In the genomic region with DNA sequence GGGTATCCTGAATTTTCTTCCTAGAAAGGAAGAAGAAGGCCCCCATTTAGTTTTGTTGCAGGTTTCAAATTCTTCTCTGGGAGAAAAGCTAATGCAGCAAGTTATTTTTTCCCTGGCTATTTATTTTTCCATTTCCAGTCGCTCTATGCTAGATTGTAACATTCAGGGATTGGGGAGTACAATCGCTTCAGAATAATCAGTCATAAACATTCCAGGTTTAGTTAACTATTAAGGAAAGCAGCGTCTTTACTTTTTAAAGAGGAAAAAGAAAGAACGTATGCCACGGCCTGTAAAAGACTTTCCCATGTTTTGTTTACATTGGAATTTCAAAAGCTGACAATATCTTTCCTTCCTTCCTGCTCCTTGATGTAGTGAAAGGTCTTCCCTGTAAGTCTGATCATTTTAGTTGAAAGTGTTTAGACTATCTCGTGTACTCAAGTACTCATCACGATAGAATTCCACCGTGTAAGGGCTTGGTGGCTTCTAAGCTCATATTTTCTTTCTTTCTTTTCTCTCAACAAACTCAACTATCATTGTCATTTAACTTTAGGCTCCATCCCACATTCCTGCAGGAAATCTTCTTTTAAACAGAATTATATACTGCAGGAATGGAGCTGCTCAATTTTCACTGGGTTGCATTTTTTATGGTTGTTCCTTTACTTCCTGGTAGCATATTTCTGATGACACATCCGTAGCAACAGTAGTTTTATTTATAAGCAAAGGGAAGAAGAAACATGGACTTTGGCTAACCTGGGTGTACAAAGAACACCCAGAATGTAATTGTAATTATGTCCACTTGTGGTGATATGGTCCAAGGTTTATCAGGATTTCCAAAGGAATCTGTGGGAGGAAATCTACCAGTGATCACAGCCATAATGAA, we compare ENCODE assay signal across 1 cellular context.
A peak's percentile ranks its signal among the peaks of the same experiment; 100 is the strongest.
TF ChIP-seq lines count a peak whose summit lies in the region.

No MANE protein-coding gene starts in this region.

TF ChIP-seq in A549, 52 proteins besides CTCF, POLR2A, EP300 and RAD21 (continued from another document):
- TF ChIP-seq FOXS1 (CRISPR knock-in tag; IDR thresholded peaks at IDR 0.05) = no peak
- no peak for TF ChIP-seq POLR2AphosphoS2 (conservative IDR thresholded peaks at IDR 0.05; ENCODE audit: low read length)
- TF ChIP-seq, protein P1, sequence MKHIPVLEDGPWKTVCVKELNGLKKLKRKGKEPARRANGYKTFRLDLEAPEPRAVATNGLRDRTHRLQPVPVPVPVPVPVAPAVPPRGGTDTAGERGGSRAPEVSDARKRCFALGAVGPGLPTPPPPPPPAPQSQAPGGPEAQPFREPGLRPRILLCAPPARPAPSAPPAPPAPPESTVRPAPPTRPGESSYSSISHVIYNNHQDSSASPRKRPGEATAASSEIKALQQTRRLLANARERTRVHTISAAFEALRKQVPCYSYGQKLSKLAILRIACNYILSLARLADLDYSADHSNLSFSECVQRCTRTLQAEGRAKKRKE (CRISPR knock-in tag; IDR thresholded peaks at IDR 0.05; ENCODE audit: low read depth) = no peak
- TF ChIP-seq HDAC2 (IDR thresholded peaks at IDR 0.05) = no peak
- no peak for TF ChIP-seq HOXB13 (CRISPR knock-in tag; IDR thresholded peaks at IDR 0.05; ENCODE audit: low read depth)
- TF ChIP-seq RNF2 (IDR thresholded peaks at IDR 0.05; ENCODE audit: borderline replicate concordance, low read depth) = no peak
- TF ChIP-seq KDM5A (IDR thresholded peaks at IDR 0.05) = no peak
- no peak for TF ChIP-seq ZSCAN20 (CRISPR knock-in tag; IDR thresholded peaks at IDR 0.05)
- TF ChIP-seq MAFK (IDR thresholded peaks at IDR 0.05; ENCODE audit: partially characterized antibody) = peak; percentile 85
- no peak for TF ChIP-seq KDM1A (IDR thresholded peaks at IDR 0.05; ENCODE audit: low read depth)
- TF ChIP-seq, protein P2, sequence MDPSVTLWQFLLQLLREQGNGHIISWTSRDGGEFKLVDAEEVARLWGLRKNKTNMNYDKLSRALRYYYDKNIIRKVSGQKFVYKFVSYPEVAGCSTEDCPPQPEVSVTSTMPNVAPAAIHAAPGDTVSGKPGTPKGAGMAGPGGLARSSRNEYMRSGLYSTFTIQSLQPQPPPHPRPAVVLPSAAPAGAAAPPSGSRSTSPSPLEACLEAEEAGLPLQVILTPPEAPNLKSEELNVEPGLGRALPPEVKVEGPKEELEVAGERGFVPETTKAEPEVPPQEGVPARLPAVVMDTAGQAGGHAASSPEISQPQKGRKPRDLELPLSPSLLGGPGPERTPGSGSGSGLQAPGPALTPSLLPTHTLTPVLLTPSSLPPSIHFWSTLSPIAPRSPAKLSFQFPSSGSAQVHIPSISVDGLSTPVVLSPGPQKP (IDR thresholded peaks at IDR 0.05; ENCODE audit: low read depth, low read length) = no peak
- TF ChIP-seq ZNF302 (CRISPR knock-in tag; IDR thresholded peaks at IDR 0.05) = no peak
- no peak for TF ChIP-seq EHMT2 (IDR thresholded peaks at IDR 0.05; ENCODE audit: low read depth)
- no peak for TF ChIP-seq MYC (IDR thresholded peaks at IDR 0.05; ENCODE audit: borderline replicate concordance, low read length)
- TF ChIP-seq CEBPB (IDR thresholded peaks at IDR 0.05) = no peak
